Comparison of ENCODE assay signal across 8 cellular contexts in the genomic region with DNA sequence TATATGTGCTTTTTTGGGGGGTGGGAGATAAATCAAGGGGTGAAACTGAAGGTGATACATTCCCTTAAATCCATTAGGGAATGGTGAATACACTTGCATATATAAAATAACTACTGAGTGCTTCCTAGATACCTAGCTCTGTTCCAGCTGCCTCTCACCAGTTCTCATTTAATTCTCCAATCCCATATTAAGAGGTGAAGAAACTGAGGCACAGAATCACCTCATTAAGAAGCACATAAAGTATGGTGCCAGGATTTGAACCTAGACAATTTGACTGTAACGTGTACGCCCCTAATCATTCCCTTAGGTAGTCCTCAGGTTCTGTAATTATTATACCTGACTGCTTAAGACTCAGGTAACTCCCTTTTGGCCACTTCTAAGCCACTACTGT. TPM values are rescaled to one million over a fixed set of nuclear protein-coding genes. Genes with fewer than 3 reads are reported as not detected.
DNase-seq lines count a peak whose midpoint lies in the region; ATAC-seq and TF ChIP-seq lines count a peak whose summit lies in the region.

No MANE protein-coding gene starts in this region.

- BruUV-seq in MCF 10A (replicated peaks; lab: Mats Ljungman, UMichigan): TSS peak; percentile 73

- H3K4me3 ChIP-seq in HUES6 (ENCODE audit: low read depth, low read length) (peak overlapping the region; percentile 66), mucosa of rectum (ENCODE audit: low read length in 2 of 2) (peak overlapping the region; percentile 97)

- H3K9me3 Mint-ChIP-seq in MCF 10A (ENCODE audit: unreplicated experiment): no peaks in the 10 kb centered on the region

- H3K36me3 Mint-ChIP-seq in MCF 10A (ENCODE audit: insufficient read depth, unreplicated experiment): peaks cover 6% of the 10 kb centered on the region

- H3K9ac ChIP-seq in HUES6 (ENCODE audit: low read length): peak overlapping the region; percentile 92
- H3K9ac ChIP-seq in mucosa of rectum (ENCODE audit: low read depth in 1 of 2, low read length in 2 of 2): peak overlapping the region; percentile 55 to 60

- CTCF ChIA-PET in MCF 10A (lab: Yijun Ruan, JAX): interaction anchor here (0.6 to 7.4 kb wide), 15 partner anchors 13 to 232 kb away, joined by 3 to 157 read pairs (median 6); no protein-coding TSS in a partner anchor

- intact Hi-C loops in MCF 10A (cut with micrococcal nuclease): loop anchor here (5.0 kb wide), 1 partner anchor 232 kb away; the partner anchor contains the start of gene CFAP58

- no peak for TF ChIP-seq CTCF in 22Rv1 (IDR thresholded peaks at IDR 0.05)
- no peak for TF ChIP-seq CTCF in MCF 10A (IDR thresholded peaks at IDR 0.05; ENCODE audit: unreplicated experiment)

- no peak for ATAC-seq in GM21717 (IDR thresholded peaks at IDR 0.05; ENCODE audit: unreplicated experiment)

- H3K27ac ChIP-seq in 22Rv1: peak overlapping the region; percentile 97
- H3K27ac ChIP-seq in HUES6 (ENCODE audit: low read depth, low read length): peak overlapping the region; percentile 89
- H3K27ac ChIP-seq in mucosa of rectum (ENCODE audit: low read depth in 2 of 2, low read length in 2 of 2): peak overlapping the region; percentile 98 to 100

- H3K27me3 Mint-ChIP-seq in MCF 10A (ENCODE audit: insufficient read depth, unreplicated experiment): no peaks in the 10 kb centered on the region

- H3K27me3 ChIP-seq in HUES6 (ENCODE audit: control insufficient read depth, insufficient read depth, low read length) (no peaks in the 10 kb centered on the region), mucosa of rectum (ENCODE audit: control insufficient read depth in 2 of 2, insufficient read depth in 2 of 2, low read length in 2 of 2) (no peaks in the 10 kb centered on the region)

- no peak for DNase-seq in MCF 10A (ENCODE audit: unreplicated experiment)
- DNase-seq in UCSD-AML1 (lab: John Stamatoyannopoulos, UW; ENCODE audit: unreplicated experiment): no peak
- no peak for DNase-seq in Kasumi-1 (lab: John Stamatoyannopoulos, UW)
- DNase-seq in activated CD4-positive, alpha-beta T cell treated with anti-CD3 and anti-CD28 coated beads for 1 hour: no peak

- POLR2A ChIA-PET in MCF 10A (lab: Yijun Ruan, JAX): interaction anchor here (0.6 to 14.6 kb wide), 29 partner anchors 8 to 362 kb away, joined by 3 to 1749 read pairs (median 7); partner anchors contain the start of genes CFAP43, COL17A1, GSTO1 and SLK

- 0 out of 2 replicates have a peak, but pooled peaks cover 5% of the 10 kb centered on the region for H3K36me3 ChIP-seq in HUES6 (ENCODE audit: control insufficient read depth, insufficient read depth, low read length)
- no peaks in the 10 kb centered on the region for H3K36me3 ChIP-seq in mucosa of rectum (ENCODE audit: control insufficient read depth in 2 of 2, insufficient read depth in 2 of 2, low read length in 2 of 2)

- H3K4me1 Mint-ChIP-seq in MCF 10A (ENCODE audit: insufficient read depth, unreplicated experiment): peaks cover 51% of the 10 kb centered on the region

- H3K4me1 ChIP-seq in HUES6 (ENCODE audit: control insufficient read depth, insufficient read depth, low read length) (peaks cover 24% of the 10 kb centered on the region), mucosa of rectum (ENCODE audit: control insufficient read depth in 2 of 2, insufficient read depth in 2 of 2, low read length in 2 of 2) (peaks cover 5 to 10% of the 10 kb centered on the region in 2 donors)

- H3K9me3 ChIP-seq in HUES6 (ENCODE audit: control insufficient read depth, insufficient read depth, low read depth, low read length) (no peaks in the 10 kb centered on the region), mucosa of rectum (ENCODE audit: control insufficient read depth in 2 of 2, low read length in 2 of 2) (no peaks in the 10 kb centered on the region)

- H3K27ac Mint-ChIP-seq in MCF 10A (ENCODE audit: low read depth, unreplicated experiment): peak overlapping the region; percentile 99

- H3K4me3 Mint-ChIP-seq in MCF 10A (ENCODE audit: unreplicated experiment): peak overlapping the region; percentile 79

RNA-seq across cellular contexts. Expression of gene SFR1, which starts 1.5 kb away (rescaled TPM):
- 7.7 and 8.9 TPM in 2 replicates for total RNA-seq in MCF 10A (2022)

RNA-seq across cellular contexts. Expression of gene COL17A1, which starts 34.8 kb away (rescaled TPM):
- total RNA-seq in MCF 10A (2022): 514 and 563 TPM in 2 replicates
